14 cellular contexts compared by ENCODE assay signal in genomic region chr10:132607491-132607890, GRCh38.
"Had no signal": no experiment of that assay in that cellular context is flagged by ENCODE, and none has a peak within 500 bp of the region (broad histone marks: within the 10 kb centered on the region; RNA-seq: fewer than 3 reads in every experiment).

No MANE protein-coding gene starts in this region.

- ATAC-seq: activated CD4-positive, CD25-positive, alpha-beta regulatory T cell treated with anti-CD3 and anti-CD28 coated beads, Interleukin-2, amount 50 U/mL, for 24 hours; activated T-cell treated with anti-CD3 and anti-CD28 coated beads, Interleukin-2, amount 50 U/mL, for 72 hours; foreskin keratinocyte had no signal

- DNase-seq: activated CD4-positive, alpha-beta T cell treated with anti-CD3 and anti-CD28 coated beads, Interleukin-2, amount 50 U/mL, for 4 hours; activated naive CD4-positive, alpha-beta T cell treated with anti-CD3 and anti-CD28 coated beads, Interleukin-2, amount 10 ng/mL, durations not matched to agents 7 days and 5 days; activated T-cell treated with anti-CD3 and anti-CD28 coated beads, Interleukin-2, amount 50 U/mL, for 72 hours; amniotic stem cell; esophagus squamous epithelium; foreskin keratinocyte; mesenchymal stem cell; small intestine had no signal

- H3K27ac Mint-ChIP-seq: activated naive CD4-positive, alpha-beta T cell treated with anti-CD3 and anti-CD28 coated beads, Interleukin-2, amount 10 ng/mL, durations not matched to agents 7 days and 5 days; activated T-cell treated with anti-CD3 and anti-CD28 coated beads, Interleukin-2, amount 50 U/mL, for 72 hours; T-helper 2 cell treated with Interferon-gamma antibody and Interleukin-4, amounts not matched to agents 5 μg/mL and 100 μg/mL, for 36 hours had no signal

- H3K4me1 ChIP-seq: foreskin keratinocyte, pancreas had no signal

- H3K4me3 Mint-ChIP-seq: activated naive CD4-positive, alpha-beta T cell treated with anti-CD3 and anti-CD28 coated beads, Interleukin-2, amount 10 ng/mL, durations not matched to agents 7 days and 5 days; activated T-cell treated with anti-CD3 and anti-CD28 coated beads, Interleukin-2, amount 50 U/mL, for 72 hours; brain; T-helper 2 cell treated with Interferon-gamma antibody and Interleukin-4, amounts not matched to agents 5 μg/mL and 100 μg/mL, for 36 hours had no signal

- H3K27me3 ChIP-seq: esophagus squamous epithelium, foreskin keratinocyte, left lung, pancreas, tibial nerve had no signal

- H3K9me3 ChIP-seq: esophagus squamous epithelium, left lung, pancreas had no signal

- H3K27me3 Mint-ChIP-seq: activated naive CD4-positive, alpha-beta T cell treated with anti-CD3 and anti-CD28 coated beads, Interleukin-2, amount 10 ng/mL, durations not matched to agents 7 days and 5 days had no signal

- H3K27ac ChIP-seq: esophagus squamous epithelium, foreskin keratinocyte, left lung, pancreas had no signal
